Comparison of ENCODE assay signal across 17 cellular contexts in genomic region chr4:108213723-108214122, GRCh38. TPM values are rescaled to one million over a fixed set of nuclear protein-coding genes. Genes with fewer than 3 reads are reported as not detected.
DNase-seq lines count a peak whose midpoint lies in the region; ATAC-seq and TF ChIP-seq lines count a peak whose summit lies in the region.
"Had no signal": no experiment of that assay in that cellular context is flagged by ENCODE, and none has a peak within 500 bp of the region (broad histone marks: within the 10 kb centered on the region; RNA-seq: fewer than 3 reads in every experiment).

No MANE protein-coding gene starts in this region.

- CTCF ChIA-PET in CD4-positive, alpha-beta T cell (lab: Charles Lee), result interaction anchor here (0.6 kb wide), 1 partner anchor 115 kb away, joined by 4 read pairs; no protein-coding TSS in a partner anchor
- CTCF ChIA-PET in naive thymus-derived CD4-positive, alpha-beta T cell (lab: Charles Lee), result interaction anchor here (0.6 kb wide), 1 partner anchor 1603 kb away, joined by 3 read pairs; no protein-coding TSS in a partner anchor

- H3K36me3 Mint-ChIP-seq in CD4-positive, alpha-beta T cell (ENCODE audit: low read depth), result peaks cover 34% of the 10 kb centered on the region
- peaks cover 8 to 42% (median 26%) of the 10 kb centered on the region in 5 donors for H3K36me3 Mint-ChIP-seq in naive thymus-derived CD4-positive, alpha-beta T cell
- peaks cover 5% of the 10 kb centered on the region for H3K36me3 Mint-ChIP-seq in activated T-helper 1 cell treated with anti-CD3 and anti-CD28 coated beads, Interleukin-12 subunit alpha, Interleukin-12 subunit beta, Interleukin-2, Interleukin-4 antibody, amounts not matched to agents 30 ng/mL and 10 ng/mL and 1 ng/mL, durations not matched to agents 14 hours and 24 hours and 36 hours (ENCODE audit: low read depth)

- TF ChIP-seq CTCF in CD4-positive, alpha-beta T cell (IDR thresholded peaks at IDR 0.05), result no peak
- no peak for TF ChIP-seq CTCF in Loucy (conservative IDR thresholded peaks at IDR 0.05; ENCODE audit: low read length)

- H3K27ac ChIP-seq in CD4-positive, alpha-beta T cell (ENCODE audit: low read depth, low read length), result no peak overlapping the region
- no peak overlapping the region for H3K27ac ChIP-seq in naive thymus-derived CD4-positive, alpha-beta T cell (ENCODE audit: low read depth, low read length)
- peak overlapping the region; percentile 1 for H3K27ac ChIP-seq in thymus (ENCODE audit: low read depth)

- peak overlapping the region; percentile 49 for H3K27ac Mint-ChIP-seq in CD4-positive, alpha-beta T cell
- H3K27ac Mint-ChIP-seq in naive thymus-derived CD4-positive, alpha-beta T cell, result peak overlapping the region in 6 of 9 donors; percentile 40 to 87 (median 58)
- no peak overlapping the region for H3K27ac Mint-ChIP-seq in activated T-helper 1 cell treated with anti-CD3 and anti-CD28 coated beads, Interleukin-12 subunit alpha, Interleukin-12 subunit beta, Interleukin-2, Interleukin-4 antibody, amounts not matched to agents 30 ng/mL and 10 ng/mL and 1 ng/mL, durations not matched to agents 14 hours and 24 hours and 36 hours

- H3K27me3 ChIP-seq in CD4-positive, alpha-beta T cell (ENCODE audit: control insufficient read depth, insufficient read depth, low read length), result no peaks in the 10 kb centered on the region
- H3K27me3 ChIP-seq in Loucy (ENCODE audit: insufficient read depth, low read length, poor library complexity, severe bottlenecking), result no peaks in the 10 kb centered on the region
- H3K27me3 ChIP-seq in naive thymus-derived CD4-positive, alpha-beta T cell (ENCODE audit: control insufficient read depth in 2 of 2, insufficient read depth in 2 of 2, low read length in 2 of 2), result no peaks in the 10 kb centered on the region
- no peaks in the 10 kb centered on the region for H3K27me3 ChIP-seq in thymus (ENCODE audit: control insufficient read depth, insufficient read depth)

- 76% methylated on average over 4 of the region's 4 CpGs for WGBS in thymus

- DNase-seq in CD4-positive, alpha-beta T cell, result no peak
- no peak for DNase-seq in naive thymus-derived CD4-positive, alpha-beta T cell
- no peak for DNase-seq in left cardiac atrium
- DNase-seq in activated T-helper 1 cell treated with anti-CD3 and anti-CD28 coated beads, Interleukin-12 subunit alpha, Interleukin-12 subunit beta, Interleukin-2, Interleukin-4 antibody, amounts not matched to agents 30 ng/mL and 10 ng/mL and 1 ng/mL, durations not matched to agents 14 hours and 24 hours and 36 hours (ENCODE audit: low spot score), result no peak
- DNase-seq: ACHN, C1 segment of cervical spinal cord, EL, GF-D8, KG1, NCI-H1105 treated with DMSO at 0.1 percent for 48 hours, NCI-H2081, NCI-H2171, NCI-H524 treated with DMSO at 0.1 percent for 48 hours, Right ventricle myocardium superior had no signal

- H3K4me3 ChIP-seq in Loucy (ENCODE audit: low read length, poor library complexity, severe bottlenecking) (no peak overlapping the region), thymus (ENCODE audit: low read length) (no peak overlapping the region)
- H3K4me3 ChIP-seq in naive thymus-derived CD4-positive, alpha-beta T cell (ENCODE audit: low read length), result no peak overlapping the region

- no peak overlapping the region for H3K9ac ChIP-seq in Loucy (ENCODE audit: low read depth, low read length, poor library complexity, severe bottlenecking)

- H3K4me1 Mint-ChIP-seq in CD4-positive, alpha-beta T cell (ENCODE audit: low read depth), result peaks cover 29% of the 10 kb centered on the region
- peaks cover 3 to 52% (median 45%) of the 10 kb centered on the region in 7 donors for H3K4me1 Mint-ChIP-seq in naive thymus-derived CD4-positive, alpha-beta T cell
- H3K4me1 Mint-ChIP-seq in activated T-helper 1 cell treated with anti-CD3 and anti-CD28 coated beads, Interleukin-12 subunit alpha, Interleukin-12 subunit beta, Interleukin-2, Interleukin-4 antibody, amounts not matched to agents 30 ng/mL and 10 ng/mL and 1 ng/mL, durations not matched to agents 14 hours and 24 hours and 36 hours (ENCODE audit: low read depth), result peaks cover 3% of the 10 kb centered on the region

- H3K4me1 ChIP-seq in Loucy (ENCODE audit: insufficient read depth, low read length, poor library complexity, severe bottlenecking) (peaks cover 23% of the 10 kb centered on the region), thymus (ENCODE audit: control insufficient read depth, insufficient read depth, low read length) (peaks cover 12% of the 10 kb centered on the region)
- peaks cover 0 to 4% of the 10 kb centered on the region in 2 donors for H3K4me1 ChIP-seq in naive thymus-derived CD4-positive, alpha-beta T cell (ENCODE audit: control insufficient read depth in 2 of 2, insufficient read depth in 2 of 2, low read length in 2 of 2)

- no peaks in the 10 kb centered on the region for H3K79me2 ChIP-seq in Loucy (ENCODE audit: insufficient read depth, low read length)

- H3K36me3 ChIP-seq in Loucy (ENCODE audit: insufficient read depth, low read length) (no peaks in the 10 kb centered on the region), thymus (ENCODE audit: control insufficient read depth, insufficient read depth) (no peaks in the 10 kb centered on the region)
- peaks cover 0 to 4% (median 0%) of the 10 kb centered on the region in 3 experiments for H3K36me3 ChIP-seq in naive thymus-derived CD4-positive, alpha-beta T cell (ENCODE audit: control insufficient read depth in 2 of 3, insufficient read depth in 3 of 3, low read length in 3 of 3)

- intact Hi-C loops in CD4-positive, alpha-beta T cell (cut with DNase I, micrococcal nuclease), result no loop called here
- intact Hi-C loops in naive thymus-derived CD4-positive, alpha-beta T cell (cut with micrococcal nuclease), result no loop called here
- intact Hi-C loops in left cardiac atrium (cut with DNase I), result no loop called here
- intact Hi-C loops in activated T-helper 1 cell treated with anti-CD3 and anti-CD28 coated beads, Interleukin-12 subunit alpha, Interleukin-12 subunit beta, Interleukin-2, Interleukin-4 antibody, amounts not matched to agents 30 ng/mL and 10 ng/mL and 1 ng/mL, durations not matched to agents 14 hours and 24 hours and 36 hours (cut with micrococcal nuclease), result no loop called here

- POLR2A ChIA-PET in CD4-positive, alpha-beta T cell (lab: Charles Lee), result no interaction called here
- POLR2A ChIA-PET in naive thymus-derived CD4-positive, alpha-beta T cell (lab: Charles Lee), result interaction anchor here (0.6 to 1.7 kb wide), 2 partner anchors 8 to 42 kb away, joined by 3 to 5 read pairs; no protein-coding TSS in a partner anchor

- 0 out of 2 replicates have a peak, but pooled peaks cover 3% of the 10 kb centered on the region for H3F3A ChIP-seq in Loucy (ENCODE audit: low read depth)

- H2AFZ ChIP-seq in Loucy (ENCODE audit: low read length), result no peak overlapping the region

- ATAC-seq in CD4-positive, alpha-beta T cell (ENCODE audit: poor library complexity), result no peak
- ATAC-seq in naive thymus-derived CD4-positive, alpha-beta T cell, result no peak
- no peak for ATAC-seq in left cardiac atrium
- no peak for ATAC-seq in GM18873 (IDR thresholded peaks at IDR 0.05; ENCODE audit: low FRiP score, unreplicated experiment)

- no peaks in the 10 kb centered on the region for H4K20me1 ChIP-seq in Loucy (ENCODE audit: insufficient read depth, low read length, poor library complexity, severe bottlenecking)

- peak overlapping the region; percentile 25 for H3K4me2 ChIP-seq in Loucy (ENCODE audit: low read depth, low read length, poor library complexity, severe bottlenecking)

- H3K9me3 ChIP-seq in CD4-positive, alpha-beta T cell (ENCODE audit: control insufficient read depth, low read length), result no peaks in the 10 kb centered on the region
- no peaks in the 10 kb centered on the region for H3K9me3 ChIP-seq in Loucy (ENCODE audit: insufficient read depth, low read depth, low read length)
- H3K9me3 ChIP-seq in naive thymus-derived CD4-positive, alpha-beta T cell (ENCODE audit: control insufficient read depth in 2 of 3, low read length in 3 of 3), result no peaks in the 10 kb centered on the region
- H3K9me3 ChIP-seq in thymus (ENCODE audit: control insufficient read depth), result no peaks in the 10 kb centered on the region

- no peaks in the 10 kb centered on the region for H3K9me3 Mint-ChIP-seq in CD4-positive, alpha-beta T cell
- peaks cover 0 to 4% (median 0%) of the 10 kb centered on the region in 11 donors for H3K9me3 Mint-ChIP-seq in naive thymus-derived CD4-positive, alpha-beta T cell
- no peaks in the 10 kb centered on the region for H3K9me3 Mint-ChIP-seq in activated T-helper 1 cell treated with anti-CD3 and anti-CD28 coated beads, Interleukin-12 subunit alpha, Interleukin-12 subunit beta, Interleukin-2, Interleukin-4 antibody, amounts not matched to agents 30 ng/mL and 10 ng/mL and 1 ng/mL, durations not matched to agents 14 hours and 24 hours and 36 hours

- no peaks in the 10 kb centered on the region for H3K27me3 Mint-ChIP-seq in CD4-positive, alpha-beta T cell
- no peaks in the 10 kb centered on the region for H3K27me3 Mint-ChIP-seq in naive thymus-derived CD4-positive, alpha-beta T cell
- no peaks in the 10 kb centered on the region for H3K27me3 Mint-ChIP-seq in activated T-helper 1 cell treated with anti-CD3 and anti-CD28 coated beads, Interleukin-12 subunit alpha, Interleukin-12 subunit beta, Interleukin-2, Interleukin-4 antibody, amounts not matched to agents 30 ng/mL and 10 ng/mL and 1 ng/mL, durations not matched to agents 14 hours and 24 hours and 36 hours (ENCODE audit: insufficient read depth)

- no peak overlapping the region for H3K4me3 Mint-ChIP-seq in CD4-positive, alpha-beta T cell
- H3K4me3 Mint-ChIP-seq in naive thymus-derived CD4-positive, alpha-beta T cell, result peak overlapping the region in 1 of 10 donors; percentile 18
- no peak overlapping the region for H3K4me3 Mint-ChIP-seq in activated T-helper 1 cell treated with anti-CD3 and anti-CD28 coated beads, Interleukin-12 subunit alpha, Interleukin-12 subunit beta, Interleukin-2, Interleukin-4 antibody, amounts not matched to agents 30 ng/mL and 10 ng/mL and 1 ng/mL, durations not matched to agents 14 hours and 24 hours and 36 hours

- H3K9me2 ChIP-seq in Loucy (replicated peaks; ENCODE audit: low read depth, low read length), result no peaks in the 10 kb centered on the region

RNA-seq across cellular contexts. Expression of gene LEF1, which starts 45.0 kb away (rescaled TPM):
- 100 to 1,000 TPM; 409 to 438 TPM for total RNA-seq in CD4-positive, alpha-beta T cell
- 100 to 1,000 TPM; 270 to 830 (median 674) TPM for total RNA-seq in naive thymus-derived CD4-positive, alpha-beta T cell
- polyA plus RNA-seq in naive thymus-derived CD4-positive, alpha-beta T cell, result 100 to 1,000 TPM; 637 to 928 TPM
- polyA plus RNA-seq in thymus, result 536 TPM
- 1 to 10 TPM in 1 of 2 donors, under 1 TPM in 1; 0.71 to 1.3 TPM for total RNA-seq in left cardiac atrium
- 133 and 139 TPM in 2 replicates for total RNA-seq in activated T-helper 1 cell treated with anti-CD3 and anti-CD28 coated beads, Interleukin-12 subunit alpha, Interleukin-12 subunit beta, Interleukin-2, Interleukin-4 antibody, amounts not matched to agents 30 ng/mL and 10 ng/mL and 1 ng/mL, durations not matched to agents 14 hours and 24 hours and 36 hours

Comparison
In these comparisons a context has a peak if more than half of its experiments do, and no peak if none do; other contexts are left out.
1. RNA of gene LEF1, which starts 45.0 kb away (total RNA-seq): 270 to 830 TPM in naive thymus-derived CD4-positive, alpha-beta T cell, 409 to 438 TPM in CD4-positive, alpha-beta T cell and 133 to 139 TPM in activated T-helper 1 cell treated with anti-CD3 and anti-CD28 coated beads, Interleukin-12 subunit alpha, Interleukin-12 subunit beta, Interleukin-2, Interleukin-4 antibody, amounts not matched to agents 30 ng/mL and 10 ng/mL and 1 ng/mL, durations not matched to agents 14 hours and 24 hours and 36 hours; 0.71 to 1.3 TPM in left cardiac atrium; every median in the first group is over 10 times any median in the second.